ENCODE assay signal across 9 cellular contexts in the genomic region with DNA sequence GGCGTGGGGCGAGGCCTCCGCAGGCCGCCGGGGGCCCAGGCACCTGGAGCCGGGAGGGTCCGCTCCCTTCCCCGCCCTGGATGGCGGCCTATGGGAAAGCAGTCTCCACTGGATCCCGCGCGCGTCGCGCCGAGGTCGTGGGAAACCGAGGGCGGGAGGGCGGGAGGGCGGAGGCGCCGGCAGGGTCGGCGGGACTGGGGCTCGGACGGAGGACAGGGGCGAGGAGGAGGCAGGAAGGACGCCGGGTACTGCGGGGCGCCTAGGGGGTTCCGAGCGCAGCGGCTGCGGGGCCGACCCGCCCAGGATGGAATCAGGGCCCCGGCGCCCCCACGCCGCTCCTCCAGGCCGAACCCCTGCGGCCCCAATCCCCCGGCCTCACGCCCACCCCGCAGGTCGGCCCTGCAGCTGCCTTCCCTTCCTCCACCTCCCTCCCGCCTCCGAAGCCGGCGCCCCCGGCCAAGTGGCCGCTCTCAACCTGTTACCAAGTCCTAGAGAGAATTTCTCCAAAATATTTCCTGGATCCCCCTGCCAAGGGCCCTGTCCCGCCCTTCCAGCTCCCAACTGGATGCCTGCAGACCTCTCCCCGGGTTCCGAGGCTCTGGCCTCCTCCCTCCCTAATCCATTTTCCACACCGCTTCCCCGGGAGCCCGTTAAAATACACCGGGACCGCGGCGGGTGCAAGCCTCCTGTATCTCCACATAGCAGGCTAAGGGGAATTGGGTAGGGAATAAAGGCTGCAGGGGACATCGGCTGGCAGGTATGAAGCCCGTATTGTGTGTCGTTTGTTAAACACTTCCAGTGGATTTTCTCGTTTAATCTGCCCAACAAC.
DNase-seq lines count a peak whose midpoint lies in the region; ATAC-seq, FAIRE-seq and TF ChIP-seq lines count a peak whose summit lies in the region.
"Had no signal": no experiment of that assay in that cellular context is flagged by ENCODE, and none has a peak within 500 bp of the region (broad histone marks: within the 10 kb centered on the region; RNA-seq: fewer than 3 reads in every experiment).

No MANE protein-coding gene starts in this region.

- dilution Hi-C loops in endothelial cell of umbilical vein (cut with MboI; ENCODE audit: extremely low pct_ligation_motif_present, low sequenced_read_pairs): no loop called here

- TF ChIP-seq CTCF in Caco-2 (IDR thresholded peaks at IDR 0.05; ENCODE audit: insufficient read depth in 1 of 2, low read depth in 1 of 2, low read length in 1 of 2, severe bottlenecking in 1 of 2, unreplicated experiment in 1 of 2): no peak
- no peak for TF ChIP-seq CTCF in endothelial cell of umbilical vein (IDR thresholded peaks at IDR 0.05; ENCODE audit: extremely low read depth in 1 of 2, insufficient read depth in 1 of 2, low read depth in 1 of 2, low read length in 2 of 2)

- no peak for FAIRE-seq in endothelial cell of umbilical vein (lab: Jason Lieb, UNC)
- FAIRE-seq: islet of Langerhans had no signal

- POLR2A ChIA-PET in Caco-2 (lab: Charles Lee) (no interaction called here), endothelial cell of umbilical vein (lab: Charles Lee) (no interaction called here)

- H3K4me2 ChIP-seq in endothelial cell of umbilical vein (ENCODE audit: insufficient read depth, low read length): peak overlapping the region; percentile 74

- H2AFZ ChIP-seq in endothelial cell of umbilical vein (ENCODE audit: low read depth, low read length): peak overlapping the region; percentile 74

- H3K9me3 ChIP-seq in Caco-2 (no peaks in the 10 kb centered on the region), SJSA1 (replicated peaks) (no peaks in the 10 kb centered on the region), endothelial cell of umbilical vein (replicated peaks; ENCODE audit: control insufficient read depth, insufficient read depth, low read length) (no peaks in the 10 kb centered on the region), muscle layer of colon (ENCODE audit: low read length) (no peaks in the 10 kb centered on the region)

- no peak overlapping the region for H3K27ac ChIP-seq in SJSA1
- H3K27ac ChIP-seq in endothelial cell of umbilical vein (ENCODE audit: insufficient read depth, low read depth, low read length): no peak overlapping the region
- no peak overlapping the region for H3K27ac ChIP-seq in muscle layer of colon (ENCODE audit: low read depth, low read length)

- H3K4me1 ChIP-seq in Caco-2 (no peaks in the 10 kb centered on the region), SJSA1 (replicated peaks) (peaks cover 13% of the 10 kb centered on the region), endothelial cell of umbilical vein (ENCODE audit: control insufficient read depth, extremely low read depth, insufficient read depth, low read length) (peaks cover 9% of the 10 kb centered on the region), muscle layer of colon (ENCODE audit: insufficient read depth, low read length) (peaks cover 2% of the 10 kb centered on the region)

- CTCF ChIA-PET in Caco-2 (lab: Charles Lee): interaction anchor here (0.6 kb wide), 1 partner anchor 31 kb away, joined by 3 read pairs; no protein-coding TSS in a partner anchor
- CTCF ChIA-PET in endothelial cell of umbilical vein (lab: Charles Lee): no interaction called here

- BruUV-seq in Caco-2 (replicated peaks; lab: Mats Ljungman, UMichigan) (no TSS peak), endothelial cell of umbilical vein (replicated peaks; lab: Mats Ljungman, UMichigan) (no TSS peak)

- H3K9me3 Mint-ChIP-seq in Caco-2 (ENCODE audit: unreplicated experiment): peaks cover 8% of the 10 kb centered on the region

- no peak for ATAC-seq in GM18520 (IDR thresholded peaks at IDR 0.05; ENCODE audit: unreplicated experiment)
- ATAC-seq in HG03139 (IDR thresholded peaks at IDR 0.05; ENCODE audit: unreplicated experiment): no peak

- H3K4me3 ChIP-seq in Caco-2 (ENCODE audit: low read depth, low read length): peak overlapping the region; percentile 56
- peak overlapping the region; percentile 37 for H3K4me3 ChIP-seq in SJSA1
- peak overlapping the region; percentile 40 to 48 (median 45) for H3K4me3 ChIP-seq in endothelial cell of umbilical vein (replicated peaks in 1 of 3; ENCODE audit: insufficient read depth in 1 of 3, low read depth in 1 of 3, low read length in 3 of 3)
- peak overlapping the region; percentile 55 to 58 for H3K4me3 ChIP-seq in muscle layer of colon (ENCODE audit: low read depth in 1 of 2, low read length in 2 of 2)

- no peak overlapping the region for H3K27ac Mint-ChIP-seq in Caco-2 (ENCODE audit: unreplicated experiment)

- no peaks in the 10 kb centered on the region for H3K4me1 Mint-ChIP-seq in Caco-2 (ENCODE audit: low read depth, unreplicated experiment)

- H3K27me3 Mint-ChIP-seq in Caco-2 (ENCODE audit: insufficient read depth, unreplicated experiment): no peaks in the 10 kb centered on the region

- H3K27me3 ChIP-seq in Caco-2 (replicated peaks; ENCODE audit: control insufficient read depth, insufficient read depth, low read length) (no peaks in the 10 kb centered on the region), SJSA1 (replicated peaks) (no peaks in the 10 kb centered on the region), endothelial cell of umbilical vein (ENCODE audit: control insufficient read depth in 2 of 2, insufficient read depth in 2 of 2, low read length in 2 of 2) (peaks cover 33 to 41% of the 10 kb centered on the region in 2 experiments), muscle layer of colon (ENCODE audit: control insufficient read depth in 1 of 2, insufficient read depth in 2 of 2, low read length in 2 of 2) (peaks cover 9 to 17% of the 10 kb centered on the region in 2 donors)

- no peaks in the 10 kb centered on the region for H4K20me1 ChIP-seq in endothelial cell of umbilical vein (replicated peaks; ENCODE audit: control insufficient read depth, extremely low read depth, insufficient read depth, low read length)

- H3K4me3 Mint-ChIP-seq in Caco-2 (ENCODE audit: unreplicated experiment): peak overlapping the region; percentile 83

- H3K36me3 ChIP-seq in Caco-2 (ENCODE audit: control insufficient read depth, insufficient read depth, low read length) (no peaks in the 10 kb centered on the region), SJSA1 (no peaks in the 10 kb centered on the region), endothelial cell of umbilical vein (ENCODE audit: control insufficient read depth in 2 of 2, extremely low read depth in 1 of 2, insufficient read depth in 2 of 2, low read length in 2 of 2) (no peaks in the 10 kb centered on the region), muscle layer of colon (ENCODE audit: insufficient read depth, low read length) (no peaks in the 10 kb centered on the region)

- DNase-seq in Caco-2 (peak in 1 of 2 experiments; percentile 24), SJSA1 (ENCODE audit: low read depth in 1 of 2, low spot score in 2 of 2) (no peak), endothelial cell of umbilical vein (ENCODE audit: low read depth, low spot score) (no peak), DMS114 treated with DMSO at 0.1 percent for 48 hours (lab: John Stamatoyannopoulos, UW; ENCODE audit: unreplicated experiment) (no peak), cerebellar cortex (ENCODE audit: low spot score) (no peak)

- H3K9me1 ChIP-seq in endothelial cell of umbilical vein (replicated peaks; ENCODE audit: control insufficient read depth, extremely low read depth, insufficient read depth, low read length): no peaks in the 10 kb centered on the region

- peaks cover 7% of the 10 kb centered on the region for H3K36me3 Mint-ChIP-seq in Caco-2 (ENCODE audit: insufficient read depth, unreplicated experiment)

- intact Hi-C loops in Caco-2 (cut with micrococcal nuclease; ENCODE audit: unreplicated experiment): loop anchor here (10.0 kb wide), 1 partner anchor 193 kb away; no protein-coding TSS in a partner anchor
- intact Hi-C loops in endothelial cell of umbilical vein (cut with micrococcal nuclease): no loop called here

- no peaks in the 10 kb centered on the region for H3K79me2 ChIP-seq in endothelial cell of umbilical vein (ENCODE audit: control insufficient read depth, insufficient read depth, low read length)

- no peak for TF ChIP-seq POLR2A in endothelial cell of umbilical vein (IDR thresholded peaks at IDR 0.05; ENCODE audit: low read depth, low read length)

- H3K9ac ChIP-seq in endothelial cell of umbilical vein (replicated peaks; ENCODE audit: extremely low read depth, insufficient read depth, low read length): no peak overlapping the region
- H3K9ac ChIP-seq in muscle layer of colon (ENCODE audit: low read length): no peak overlapping the region

TF ChIP-seq in endothelial cell of umbilical vein, 7 proteins besides CTCF, POLR2A, EP300 and RAD21:
- peak; percentile 81 for TF ChIP-seq EZH2 (IDR thresholded peaks at IDR 0.05; ENCODE audit: borderline replicate concordance, low read depth, low read length, severe bottlenecking)
- no peak for TF ChIP-seq FOS (IDR thresholded peaks at IDR 0.05; ENCODE audit: borderline replicate concordance, insufficient read depth, low read length)
TF ChIP-seq in endothelial cell of umbilical vein: peak in this region for 1.
